In genomic region chr20:15654208-15654649, GRCh38 we compare ENCODE assay signal across 10 cellular contexts.
DNase-seq lines count a peak whose midpoint lies in the region; ATAC-seq and TF ChIP-seq lines count a peak whose summit lies in the region.
"Had no signal": no experiment of that assay in that cellular context is flagged by ENCODE, and none has a peak within 500 bp of the region (broad histone marks: within the 10 kb centered on the region; RNA-seq: fewer than 3 reads in every experiment).

No MANE protein-coding gene starts in this region.

- intact Hi-C loops in activated CD4-positive, alpha-beta T cell treated with anti-CD3 and anti-CD28 coated beads for 36 hours (cut with DNase I, micrococcal nuclease), result no loop called here
- intact Hi-C loops in vagina (cut with DNase I), result no loop called here

- H4K20me1 ChIP-seq in OCI-LY3 (ENCODE audit: insufficient read depth, low read length), result no peaks in the 10 kb centered on the region

- no peak overlapping the region for H3K4me3 Mint-ChIP-seq in activated CD4-positive, alpha-beta T cell treated with anti-CD3 and anti-CD28 coated beads for 36 hours
- no peak overlapping the region for H3K4me3 Mint-ChIP-seq in neural crest cell
- H3K4me3 Mint-ChIP-seq: CD4-positive, CD25-positive, alpha-beta regulatory T cell; dendritic cell treated with granulocyte-macrophage colony-stimulating factor and Interleukin-4, amounts not matched to agents 40 ng/mL and 50 ng/mL, for 4 days had no signal

- no peaks in the 10 kb centered on the region for H3K79me2 ChIP-seq in OCI-LY3 (ENCODE audit: low read length)

- H3K36me3 ChIP-seq in OCI-LY3 (replicated peaks; ENCODE audit: low read depth, low read length) (no peaks in the 10 kb centered on the region), vagina (no peaks in the 10 kb centered on the region)

- H3K9me3 ChIP-seq in OCI-LY3 (ENCODE audit: insufficient read depth, low read length) (no peaks in the 10 kb centered on the region), vagina (no peaks in the 10 kb centered on the region)

- no peaks in the 10 kb centered on the region for H3K27me3 ChIP-seq in OCI-LY3 (ENCODE audit: low read depth, low read length)
- H3K27me3 ChIP-seq in vagina, result no peaks in the 10 kb centered on the region

- H3K4me1 ChIP-seq in OCI-LY3 (ENCODE audit: low read length) (peaks cover 10% of the 10 kb centered on the region), vagina (peaks cover 9% of the 10 kb centered on the region)

- no peaks in the 10 kb centered on the region for H3K4me1 Mint-ChIP-seq in activated CD4-positive, alpha-beta T cell treated with anti-CD3 and anti-CD28 coated beads for 36 hours
- peaks cover 14% of the 10 kb centered on the region for H3K4me1 Mint-ChIP-seq in neural crest cell
- H3K4me1 Mint-ChIP-seq: CD4-positive, CD25-positive, alpha-beta regulatory T cell had no signal

- H3K4me2 ChIP-seq in OCI-LY3 (ENCODE audit: low read length), result no peak overlapping the region

- no peaks in the 10 kb centered on the region for H3K27me3 Mint-ChIP-seq in activated CD4-positive, alpha-beta T cell treated with anti-CD3 and anti-CD28 coated beads for 36 hours
- H3K27me3 Mint-ChIP-seq in neural crest cell (ENCODE audit: low read depth), result no peaks in the 10 kb centered on the region
- H3K27me3 Mint-ChIP-seq: CD4-positive, CD25-positive, alpha-beta regulatory T cell; dendritic cell treated with granulocyte-macrophage colony-stimulating factor and Interleukin-4, amounts not matched to agents 40 ng/mL and 50 ng/mL, for 4 days had no signal

- peak; percentile 53 for TF ChIP-seq RAD21 in Ishikawa (IDR thresholded peaks at IDR 0.05; ENCODE audit: low read depth)

- H3K9me3 Mint-ChIP-seq in activated CD4-positive, alpha-beta T cell treated with anti-CD3 and anti-CD28 coated beads for 36 hours (ENCODE audit: low read depth), result no peaks in the 10 kb centered on the region
- no peaks in the 10 kb centered on the region for H3K9me3 Mint-ChIP-seq in neural crest cell
- H3K9me3 Mint-ChIP-seq: dendritic cell treated with granulocyte-macrophage colony-stimulating factor and Interleukin-4, amounts not matched to agents 40 ng/mL and 50 ng/mL, for 4 days had no signal

- peak; percentile 93 for TF ChIP-seq CTCF in OCI-LY3 (IDR thresholded peaks at IDR 0.05; ENCODE audit: low read depth, low read length)
- peak; percentile 66 for TF ChIP-seq CTCF in neural crest cell (conservative IDR thresholded peaks at IDR 0.05)
- TF ChIP-seq CTCF in vagina (IDR thresholded peaks at IDR 0.05), result no peak

- POLR2A ChIA-PET in activated CD4-positive, alpha-beta T cell treated with anti-CD3 and anti-CD28 coated beads for 36 hours (lab: Charles Lee), result no interaction called here

- H3K27ac Mint-ChIP-seq in activated CD4-positive, alpha-beta T cell treated with anti-CD3 and anti-CD28 coated beads for 36 hours, result no peak overlapping the region
- H3K27ac Mint-ChIP-seq in neural crest cell (ENCODE audit: unreplicated experiment), result no peak overlapping the region
- H3K27ac Mint-ChIP-seq: CD4-positive, CD25-positive, alpha-beta regulatory T cell; dendritic cell treated with granulocyte-macrophage colony-stimulating factor and Interleukin-4, amounts not matched to agents 40 ng/mL and 50 ng/mL, for 4 days had no signal

- DNase-seq in activated CD4-positive, alpha-beta T cell treated with anti-CD3 and anti-CD28 coated beads for 36 hours, result peak; percentile 12
- no peak for DNase-seq in activated CD4-positive, alpha-beta T cell treated with anti-CD3 and anti-CD28 coated beads, Interleukin-2, amount 50 U/mL, for 4 hours
- DNase-seq in H4 (ENCODE audit: low spot score), result peak; percentile 62
- DNase-seq in neural crest cell (ENCODE audit: low read depth, low spot score), result peak; percentile 20
- DNase-seq in vagina (ENCODE audit: extremely low spot score in 2 of 2), result no peak

- H3K9ac ChIP-seq in OCI-LY3 (ENCODE audit: low read length), result no peak overlapping the region

- H3K27ac ChIP-seq in OCI-LY3 (ENCODE audit: low read length) (no peak overlapping the region), vagina (no peak overlapping the region)

- CTCF ChIA-PET in activated CD4-positive, alpha-beta T cell treated with anti-CD3 and anti-CD28 coated beads for 36 hours (lab: Charles Lee), result interaction anchor here (0.7 to 1.4 kb wide), 3 partner anchors 10 to 617 kb away, joined by 3 to 5 read pairs (median 3); no protein-coding TSS in a partner anchor

- 0 out of 2 replicates have a peak overlapping the region, but pooled peaks have one; percentile 12 for H2AFZ ChIP-seq in OCI-LY3 (ENCODE audit: low read depth, low read length)

- H3K36me3 Mint-ChIP-seq in activated CD4-positive, alpha-beta T cell treated with anti-CD3 and anti-CD28 coated beads for 36 hours (ENCODE audit: low read depth), result no peaks in the 10 kb centered on the region
- no peaks in the 10 kb centered on the region for H3K36me3 Mint-ChIP-seq in neural crest cell (ENCODE audit: low read depth)
- H3K36me3 Mint-ChIP-seq: CD4-positive, CD25-positive, alpha-beta regulatory T cell had no signal

- no peak for TF ChIP-seq POLR2A in vagina (IDR thresholded peaks at IDR 0.05)

- no peak for ATAC-seq in activated CD4-positive, alpha-beta T cell treated with anti-CD3 and anti-CD28 coated beads for 36 hours
- ATAC-seq in esophagus mucosa, result peak; percentile 72

- H3K4me3 ChIP-seq in OCI-LY3 (ENCODE audit: low read length), result no peak overlapping the region
- H3K4me3 ChIP-seq in vagina, result no peak overlapping the region

- TF ChIP-seq EP300 in Ishikawa (IDR thresholded peaks at IDR 0.05; ENCODE audit: borderline replicate concordance), result no peak

TF ChIP-seq in Ishikawa, 13 proteins besides CTCF, POLR2A, EP300 and RAD21:
- no peak for TF ChIP-seq FOXM1 (IDR thresholded peaks at IDR 0.05; ENCODE audit: borderline replicate concordance, low read depth)
- no peak for TF ChIP-seq TEAD4 (IDR thresholded peaks at IDR 0.05)
- TF ChIP-seq ZBTB7A (IDR thresholded peaks at IDR 0.05; ENCODE audit: low read depth), result no peak
- TF ChIP-seq NFIC (IDR thresholded peaks at IDR 0.05), result no peak

Comparison
In these comparisons a context has a peak if more than half of its experiments do, and no peak if none do; other contexts are left out.
1. DNase-seq: peak in activated CD4-positive, alpha-beta T cell treated with anti-CD3 and anti-CD28 coated beads for 36 hours (single experiment), H4 (single experiment) and neural crest cell (single experiment); none in activated CD4-positive, alpha-beta T cell treated with anti-CD3 and anti-CD28 coated beads, Interleukin-2, amount 50 U/mL, for 4 hours (0 of 2) and vagina (0 of 2).
2. CTCF ChIP-seq: peak in OCI-LY3 (single experiment) and neural crest cell (single experiment); none in vagina (0 of 3).